Comparison of ENCODE assay signal across 1 cellular context in the genomic region with DNA sequence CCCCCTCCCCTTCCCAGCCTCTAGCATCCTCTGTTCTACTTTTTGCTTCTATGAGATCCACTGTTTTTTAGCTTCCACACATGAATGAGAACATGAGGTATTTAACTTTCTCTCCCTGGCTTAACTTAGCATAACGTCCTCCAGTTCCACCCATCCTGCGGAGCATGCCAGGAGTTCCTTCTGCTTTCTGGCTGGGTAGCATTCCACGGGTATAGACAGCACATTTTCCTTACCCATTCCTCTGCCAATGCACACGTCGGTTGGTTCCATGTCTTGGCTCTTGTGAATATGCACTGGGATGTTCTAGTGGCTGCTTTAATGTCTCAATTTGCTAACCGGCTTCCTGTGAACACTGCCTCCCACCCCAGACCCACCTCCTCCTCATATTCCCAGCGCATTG.
TF ChIP-seq lines count a peak whose summit lies in the region.

No MANE protein-coding gene starts in this region.

TF ChIP-seq in GM23338, 12 proteins besides CTCF, POLR2A, EP300 and RAD21 (continued from another document):
- TF ChIP-seq, protein P1, sequence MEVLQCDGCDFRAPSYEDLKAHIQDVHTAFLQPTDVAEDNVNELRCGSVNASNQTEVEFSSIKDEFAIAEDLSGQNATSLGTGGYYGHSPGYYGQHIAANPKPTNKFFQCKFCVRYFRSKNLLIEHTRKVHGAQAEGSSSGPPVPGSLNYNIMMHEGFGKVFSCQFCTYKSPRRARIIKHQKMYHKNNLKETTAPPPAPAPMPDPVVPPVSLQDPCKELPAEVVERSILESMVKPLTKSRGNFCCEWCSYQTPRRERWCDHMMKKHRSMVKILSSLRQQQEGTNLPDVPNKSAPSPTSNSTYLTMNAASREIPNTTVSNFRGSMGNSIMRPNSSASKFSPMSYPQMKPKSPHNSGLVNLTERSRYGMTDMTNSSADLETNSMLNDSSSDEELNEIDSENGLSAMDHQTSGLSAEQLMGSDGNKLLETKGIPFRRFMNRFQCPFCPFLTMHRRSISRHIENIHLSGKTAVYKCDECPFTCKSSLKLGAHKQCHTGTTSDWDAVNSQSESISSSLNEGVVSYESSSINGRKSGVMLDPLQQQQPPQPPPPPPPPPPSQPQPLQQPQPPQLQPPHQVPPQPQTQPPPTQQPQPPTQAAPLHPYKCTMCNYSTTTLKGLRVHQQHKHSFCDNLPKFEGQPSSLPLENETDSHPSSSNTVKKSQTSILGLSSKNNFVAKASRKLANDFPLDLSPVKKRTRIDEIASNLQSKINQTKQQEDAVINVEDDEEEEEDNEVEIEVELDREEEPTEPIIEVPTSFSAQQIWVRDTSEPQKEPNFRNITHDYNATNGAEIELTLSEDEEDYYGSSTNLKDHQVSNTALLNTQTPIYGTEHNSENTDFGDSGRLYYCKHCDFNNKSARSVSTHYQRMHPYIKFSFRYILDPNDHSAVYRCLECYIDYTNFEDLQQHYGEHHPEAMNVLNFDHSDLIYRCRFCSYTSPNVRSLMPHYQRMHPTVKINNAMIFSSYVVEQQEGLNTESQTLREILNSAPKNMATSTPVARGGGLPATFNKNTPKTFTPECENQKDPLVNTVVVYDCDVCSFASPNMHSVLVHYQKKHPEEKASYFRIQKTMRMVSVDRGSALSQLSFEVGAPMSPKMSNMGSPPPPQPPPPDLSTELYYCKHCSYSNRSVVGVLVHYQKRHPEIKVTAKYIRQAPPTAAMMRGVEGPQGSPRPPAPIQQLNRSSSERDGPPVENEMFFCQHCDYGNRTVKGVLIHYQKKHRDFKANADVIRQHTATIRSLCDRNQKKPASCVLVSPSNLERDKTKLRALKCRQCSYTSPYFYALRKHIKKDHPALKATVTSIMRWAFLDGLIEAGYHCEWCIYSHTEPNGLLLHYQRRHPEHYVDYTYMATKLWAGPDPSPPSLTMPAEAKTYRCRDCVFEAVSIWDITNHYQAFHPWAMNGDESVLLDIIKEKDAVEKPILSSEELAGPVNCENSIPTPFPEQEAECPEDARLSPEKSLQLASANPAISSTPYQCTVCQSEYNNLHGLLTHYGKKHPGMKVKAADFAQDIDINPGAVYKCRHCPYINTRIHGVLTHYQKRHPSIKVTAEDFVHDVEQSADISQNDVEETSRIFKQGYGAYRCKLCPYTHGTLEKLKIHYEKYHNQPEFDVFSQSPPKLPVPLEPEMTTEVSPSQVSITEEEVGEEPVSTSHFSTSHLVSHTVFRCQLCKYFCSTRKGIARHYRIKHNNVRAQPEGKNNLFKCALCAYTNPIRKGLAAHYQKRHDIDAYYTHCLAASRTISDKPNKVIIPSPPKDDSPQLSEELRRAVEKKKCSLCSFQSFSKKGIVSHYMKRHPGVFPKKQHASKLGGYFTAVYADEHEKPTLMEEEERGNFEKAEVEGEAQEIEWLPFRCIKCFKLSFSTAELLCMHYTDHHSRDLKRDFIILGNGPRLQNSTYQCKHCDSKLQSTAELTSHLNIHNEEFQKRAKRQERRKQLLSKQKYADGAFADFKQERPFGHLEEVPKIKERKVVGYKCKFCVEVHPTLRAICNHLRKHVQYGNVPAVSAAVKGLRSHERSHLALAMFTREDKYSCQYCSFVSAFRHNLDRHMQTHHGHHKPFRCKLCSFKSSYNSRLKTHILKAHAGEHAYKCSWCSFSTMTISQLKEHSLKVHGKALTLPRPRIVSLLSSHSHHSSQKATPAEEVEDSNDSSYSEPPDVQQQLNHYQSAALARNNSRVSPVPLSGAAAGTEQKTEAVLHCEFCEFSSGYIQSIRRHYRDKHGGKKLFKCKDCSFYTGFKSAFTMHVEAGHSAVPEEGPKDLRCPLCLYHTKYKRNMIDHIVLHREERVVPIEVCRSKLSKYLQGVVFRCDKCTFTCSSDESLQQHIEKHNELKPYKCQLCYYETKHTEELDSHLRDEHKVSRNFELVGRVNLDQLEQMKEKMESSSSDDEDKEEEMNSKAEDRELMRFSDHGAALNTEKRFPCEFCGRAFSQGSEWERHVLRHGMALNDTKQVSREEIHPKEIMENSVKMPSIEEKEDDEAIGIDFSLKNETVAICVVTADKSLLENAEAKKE (CRISPR knock-in tag; IDR thresholded peaks at IDR 0.05), result no peak
- TF ChIP-seq JUNB (IDR thresholded peaks at IDR 0.05; ENCODE audit: unreplicated experiment) (no peak), STAT1 (IDR thresholded peaks at IDR 0.05; ENCODE audit: unreplicated experiment) (no peak)
- TF ChIP-seq, protein P2, sequence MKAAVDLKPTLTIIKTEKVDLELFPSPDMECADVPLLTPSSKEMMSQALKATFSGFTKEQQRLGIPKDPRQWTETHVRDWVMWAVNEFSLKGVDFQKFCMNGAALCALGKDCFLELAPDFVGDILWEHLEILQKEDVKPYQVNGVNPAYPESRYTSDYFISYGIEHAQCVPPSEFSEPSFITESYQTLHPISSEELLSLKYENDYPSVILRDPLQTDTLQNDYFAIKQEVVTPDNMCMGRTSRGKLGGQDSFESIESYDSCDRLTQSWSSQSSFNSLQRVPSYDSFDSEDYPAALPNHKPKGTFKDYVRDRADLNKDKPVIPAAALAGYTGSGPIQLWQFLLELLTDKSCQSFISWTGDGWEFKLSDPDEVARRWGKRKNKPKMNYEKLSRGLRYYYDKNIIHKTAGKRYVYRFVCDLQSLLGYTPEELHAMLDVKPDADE (IDR thresholded peaks at IDR 0.05), result no peak
- TF ChIP-seq, protein P3, sequence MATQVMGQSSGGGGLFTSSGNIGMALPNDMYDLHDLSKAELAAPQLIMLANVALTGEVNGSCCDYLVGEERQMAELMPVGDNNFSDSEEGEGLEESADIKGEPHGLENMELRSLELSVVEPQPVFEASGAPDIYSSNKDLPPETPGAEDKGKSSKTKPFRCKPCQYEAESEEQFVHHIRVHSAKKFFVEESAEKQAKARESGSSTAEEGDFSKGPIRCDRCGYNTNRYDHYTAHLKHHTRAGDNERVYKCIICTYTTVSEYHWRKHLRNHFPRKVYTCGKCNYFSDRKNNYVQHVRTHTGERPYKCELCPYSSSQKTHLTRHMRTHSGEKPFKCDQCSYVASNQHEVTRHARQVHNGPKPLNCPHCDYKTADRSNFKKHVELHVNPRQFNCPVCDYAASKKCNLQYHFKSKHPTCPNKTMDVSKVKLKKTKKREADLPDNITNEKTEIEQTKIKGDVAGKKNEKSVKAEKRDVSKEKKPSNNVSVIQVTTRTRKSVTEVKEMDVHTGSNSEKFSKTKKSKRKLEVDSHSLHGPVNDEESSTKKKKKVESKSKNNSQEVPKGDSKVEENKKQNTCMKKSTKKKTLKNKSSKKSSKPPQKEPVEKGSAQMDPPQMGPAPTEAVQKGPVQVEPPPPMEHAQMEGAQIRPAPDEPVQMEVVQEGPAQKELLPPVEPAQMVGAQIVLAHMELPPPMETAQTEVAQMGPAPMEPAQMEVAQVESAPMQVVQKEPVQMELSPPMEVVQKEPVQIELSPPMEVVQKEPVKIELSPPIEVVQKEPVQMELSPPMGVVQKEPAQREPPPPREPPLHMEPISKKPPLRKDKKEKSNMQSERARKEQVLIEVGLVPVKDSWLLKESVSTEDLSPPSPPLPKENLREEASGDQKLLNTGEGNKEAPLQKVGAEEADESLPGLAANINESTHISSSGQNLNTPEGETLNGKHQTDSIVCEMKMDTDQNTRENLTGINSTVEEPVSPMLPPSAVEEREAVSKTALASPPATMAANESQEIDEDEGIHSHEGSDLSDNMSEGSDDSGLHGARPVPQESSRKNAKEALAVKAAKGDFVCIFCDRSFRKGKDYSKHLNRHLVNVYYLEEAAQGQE (IDR thresholded peaks at IDR 0.05; ENCODE audit: unreplicated experiment), result no peak
